Comparison of ENCODE assay signal across 2 cellular contexts in genomic region chr9:99326112-99326916, GRCh38.
TF ChIP-seq lines count a peak whose summit lies in the region.

No MANE protein-coding gene starts in this region.

TF ChIP-seq in SK-N-SH, 30 proteins besides CTCF, POLR2A, EP300 and RAD21:
- TF ChIP-seq FOSL2 (IDR thresholded peaks at IDR 0.05; ENCODE audit: borderline replicate concordance, low read depth) (peak; percentile 29; the same call in 1 of the 2 replicates), JUND (IDR thresholded peaks at IDR 0.05) (peak; percentile 42), TEAD4 (IDR thresholded peaks at IDR 0.05; ENCODE audit: borderline replicate concordance, insufficient read depth) (no peak)

TF ChIP-seq in endothelial cell of umbilical vein, 7 proteins besides CTCF, POLR2A, EP300 and RAD21:
- TF ChIP-seq MYC (IDR thresholded peaks at IDR 0.05; ENCODE audit: low read depth, low read length) (no peak), JUN (IDR thresholded peaks at IDR 0.05; ENCODE audit: borderline replicate concordance, insufficient read depth, insufficient read length, low read depth) (peak; percentile 26), GATA2 (IDR thresholded peaks at IDR 0.05; ENCODE audit: insufficient read depth, insufficient read length, low read depth, low read length) (no peak), MAX (IDR thresholded peaks at IDR 0.05; ENCODE audit: insufficient read depth, insufficient read length) (no peak)
